ENCODE assay signal across 8 cellular contexts in genomic region chr3:14404396-14405119, GRCh38. TPM values are rescaled to one million over a fixed set of nuclear protein-coding genes. Genes with fewer than 3 reads are reported as not detected.
DNase-seq lines count a peak whose midpoint lies in the region; ATAC-seq and TF ChIP-seq lines count a peak whose summit lies in the region.

No MANE protein-coding gene starts in this region.

- no peaks in the 10 kb centered on the region for H3K9me3 Mint-ChIP-seq in activated naive CD8-positive, alpha-beta T cell treated with anti-CD3 and anti-CD28 coated beads, Interleukin-2, amount 50 U/mL, for 24 hours
- no peaks in the 10 kb centered on the region for H3K9me3 Mint-ChIP-seq in mesothelial cell of epicardium

- H3K27me3 Mint-ChIP-seq in activated naive CD8-positive, alpha-beta T cell treated with anti-CD3 and anti-CD28 coated beads, Interleukin-2, amount 50 U/mL, for 24 hours = no peaks in the 10 kb centered on the region
- peaks cover 16% of the 10 kb centered on the region for H3K27me3 Mint-ChIP-seq in mesothelial cell of epicardium (ENCODE audit: low read depth)

- no peaks in the 10 kb centered on the region for H3K9me3 ChIP-seq in left ventricle myocardium inferior (replicated peaks)

- H3K4me3 Mint-ChIP-seq in activated naive CD8-positive, alpha-beta T cell treated with anti-CD3 and anti-CD28 coated beads, Interleukin-2, amount 50 U/mL, for 24 hours = peak overlapping the region; percentile 99
- H3K4me3 Mint-ChIP-seq in mesothelial cell of epicardium = peak overlapping the region; percentile 80

- peaks cover 66% of the 10 kb centered on the region for H3K4me1 Mint-ChIP-seq in activated naive CD8-positive, alpha-beta T cell treated with anti-CD3 and anti-CD28 coated beads, Interleukin-2, amount 50 U/mL, for 24 hours
- H3K4me1 Mint-ChIP-seq in mesothelial cell of epicardium = peaks cover 24% of the 10 kb centered on the region

- no peak for ATAC-seq in Right ventricle myocardium inferior
- no peak for ATAC-seq in activated naive CD8-positive, alpha-beta T cell treated with anti-CD3 and anti-CD28 coated beads, Interleukin-2, amount 50 U/mL, for 24 hours
- no peak for ATAC-seq in HG02759 (IDR thresholded peaks at IDR 0.05; ENCODE audit: unreplicated experiment)

- no peak for DNase-seq in left ventricle myocardium inferior
- DNase-seq in Right ventricle myocardium inferior (ENCODE audit: missing footprints) = no peak
- no peak for DNase-seq in activated naive CD8-positive, alpha-beta T cell treated with anti-CD3 and anti-CD28 coated beads, Interleukin-2, amount 50 U/mL, for 24 hours
- no peak for DNase-seq in mesothelial cell of epicardium (ENCODE audit: low spot score in 2 of 2, unreplicated experiment in 2 of 2)
- no peak for DNase-seq in dermis blood vessel endothelial cell
- DNase-seq in dedifferentiated amniotic fluid mesenchymal stem cell (ENCODE audit: extremely low spot score) = no peak

- no peaks in the 10 kb centered on the region for H3K36me3 ChIP-seq in left ventricle myocardium inferior
- no peaks in the 10 kb centered on the region for H3K36me3 ChIP-seq in urinary bladder (ENCODE audit: insufficient read depth)

- H3K36me3 Mint-ChIP-seq in activated naive CD8-positive, alpha-beta T cell treated with anti-CD3 and anti-CD28 coated beads, Interleukin-2, amount 50 U/mL, for 24 hours (ENCODE audit: low read depth) = peaks cover 27% of the 10 kb centered on the region
- no peaks in the 10 kb centered on the region for H3K36me3 Mint-ChIP-seq in mesothelial cell of epicardium

- peaks cover 60% of the 10 kb centered on the region for H3K4me1 ChIP-seq in left ventricle myocardium inferior
- no peaks in the 10 kb centered on the region for H3K4me1 ChIP-seq in urinary bladder (ENCODE audit: insufficient read depth)

- H3K4me3 ChIP-seq in left ventricle myocardium inferior (peak overlapping the region; percentile 86), urinary bladder (ENCODE audit: low read depth, low read length) (peak overlapping the region; percentile 74)

- no peaks in the 10 kb centered on the region for H3K27me3 ChIP-seq in left ventricle myocardium inferior (ENCODE audit: low read depth)

- H3K27ac ChIP-seq in left ventricle myocardium inferior (replicated peaks) = peak overlapping the region; percentile 91
- no peak overlapping the region for H3K27ac ChIP-seq in urinary bladder (ENCODE audit: low read depth)

- intact Hi-C loops in left ventricle myocardium inferior (cut with micrococcal nuclease) = no loop called here
- intact Hi-C loops in Right ventricle myocardium inferior (cut with DNase I) = loop anchor here (10.0 kb wide), 1 partner anchor 140 kb away; no protein-coding TSS in a partner anchor

- peak overlapping the region; percentile 70 for H3K27ac Mint-ChIP-seq in activated naive CD8-positive, alpha-beta T cell treated with anti-CD3 and anti-CD28 coated beads, Interleukin-2, amount 50 U/mL, for 24 hours
- H3K27ac Mint-ChIP-seq in mesothelial cell of epicardium = peak overlapping the region; percentile 62

- no peak for TF ChIP-seq CTCF in left ventricle myocardium inferior (IDR thresholded peaks at IDR 0.05; ENCODE audit: borderline replicate concordance)
- no peak for TF ChIP-seq CTCF in mesothelial cell of epicardium (IDR thresholded peaks at IDR 0.05; ENCODE audit: unreplicated experiment)

- 70% methylated on average over 8 of the region's 8 CpGs for WGBS in urinary bladder

RNA-seq across cellular contexts. Expression of gene SLC6A6, which starts 2.2 kb away (rescaled TPM):
- 35.4 TPM for total RNA-seq in left ventricle myocardium inferior
- 14.3 TPM for total RNA-seq in Right ventricle myocardium inferior
- 19.3 to 21.2 TPM (median 20.0 TPM) in 3 replicates for total RNA-seq in mesothelial cell of epicardium
- 9.2 TPM for total RNA-seq in urinary bladder
- polyA plus RNA-seq in urinary bladder = 8.0 TPM
- total RNA-seq in dermis blood vessel endothelial cell = 10.9 and 28.6 TPM in 2 replicates
